Comparison of ENCODE assay signal across 16 cellular contexts in genomic region chr3:71446260-71446659, GRCh38.
DNase-seq lines count a peak whose midpoint lies in the region; ATAC-seq and TF ChIP-seq lines count a peak whose summit lies in the region.
"Had no signal": no experiment of that assay in that cellular context is flagged by ENCODE, and none has a peak within 500 bp of the region (broad histone marks: within the 10 kb centered on the region; RNA-seq: fewer than 3 reads in every experiment).

No MANE protein-coding gene starts in this region.

- peaks cover 64 to 74% (median 70%) of the 10 kb centered on the region in 10 experiments for H3K4me1 ChIP-seq in BLaER1 treated with 17β-estradiol and CSF1 and Interleukin-3, amounts not matched to agents 10 nM and 100 nM
- H3K4me1 ChIP-seq in CD8-positive, alpha-beta T cell (ENCODE audit: insufficient read depth, low read length) = peaks cover 98% of the 10 kb centered on the region

- H3K4me2 ChIP-seq in BLaER1 treated with 17β-estradiol and CSF1 and Interleukin-3, amounts not matched to agents 10 nM and 100 nM = peak overlapping the region; percentile 81 to 95 (median 89)

- H4K20me1 ChIP-seq in BLaER1 treated with 17β-estradiol and CSF1 and Interleukin-3, amounts not matched to agents 10 nM and 100 nM = no peaks in the 10 kb centered on the region

- no peak overlapping the region for H3K4me3 ChIP-seq in BLaER1 treated with 17β-estradiol and CSF1 and Interleukin-3, amounts not matched to agents 10 nM and 100 nM
- H3K4me3 ChIP-seq in CD8-positive, alpha-beta T cell (ENCODE audit: low read depth, low read length) = no peak overlapping the region
- H3K4me3 ChIP-seq: coronary artery, ovary had no signal

- peaks cover 9% of the 10 kb centered on the region for H3K36me3 Mint-ChIP-seq in CD8-positive, alpha-beta T cell
- no peaks in the 10 kb centered on the region for H3K36me3 Mint-ChIP-seq in naive B cell
- H3K36me3 Mint-ChIP-seq: IgD-negative memory B cell, mesothelial cell of epicardium had no signal

- peak overlapping the region; percentile 35 for H3K4me3 Mint-ChIP-seq in CD8-positive, alpha-beta T cell
- peak overlapping the region in 5 of 8 donors; percentile 22 to 57 (median 46) for H3K4me3 Mint-ChIP-seq in naive B cell
- H3K4me3 Mint-ChIP-seq: IgD-negative memory B cell, mesothelial cell of epicardium had no signal

- no peak for TF ChIP-seq CTCF in CD8-positive, alpha-beta T cell (IDR thresholded peaks at IDR 0.05)
- TF ChIP-seq CTCF in VCaP (conservative IDR thresholded peaks at IDR 0.05) = no peak

- intact Hi-C loops in CD8-positive, alpha-beta T cell (cut with DNase I, micrococcal nuclease) = loop anchor here in 1 of 2 experiments (10.0 kb wide), 1 partner anchor 381 kb away; no protein-coding TSS in a partner anchor

- peaks cover 95% of the 10 kb centered on the region for H3K4me1 Mint-ChIP-seq in CD8-positive, alpha-beta T cell (ENCODE audit: low read depth)
- H3K4me1 Mint-ChIP-seq in naive B cell = peaks cover 61 to 97% (median 92%) of the 10 kb centered on the region in 3 donors

- H3K27me3 ChIP-seq in BLaER1 treated with 17β-estradiol and CSF1 and Interleukin-3, amounts not matched to agents 10 nM and 100 nM = no peaks in the 10 kb centered on the region
- H3K27me3 ChIP-seq in CD8-positive, alpha-beta T cell (ENCODE audit: insufficient read depth, low read length) = no peaks in the 10 kb centered on the region
- H3K27me3 ChIP-seq: ovary had no signal

- peak overlapping the region; percentile 95 for H3K27ac Mint-ChIP-seq in CD8-positive, alpha-beta T cell
- peak overlapping the region in 4 of 6 donors; percentile 64 to 99 (median 89) for H3K27ac Mint-ChIP-seq in naive B cell
- H3K27ac Mint-ChIP-seq: mesothelial cell of epicardium had no signal

- peak overlapping the region in 10 of 11 experiments; percentile 89 to 97 (median 94); a peak in 20 of 22 replicates for H3K27ac ChIP-seq in BLaER1 treated with 17β-estradiol and CSF1 and Interleukin-3, amounts not matched to agents 10 nM and 100 nM
- H3K27ac ChIP-seq in CD8-positive, alpha-beta T cell (ENCODE audit: low read depth, low read length) = peak overlapping the region; percentile 20
- peak overlapping the region; percentile 87 for H3K27ac ChIP-seq in VCaP
- H3K27ac ChIP-seq: coronary artery, ovary had no signal

- no peaks in the 10 kb centered on the region for H3K36me3 ChIP-seq in BLaER1 treated with 17β-estradiol and CSF1 and Interleukin-3, amounts not matched to agents 10 nM and 100 nM
- no peaks in the 10 kb centered on the region for H3K36me3 ChIP-seq in CD8-positive, alpha-beta T cell (ENCODE audit: insufficient read depth, low read length)
- H3K36me3 ChIP-seq: ovary had no signal

- no peaks in the 10 kb centered on the region for H3K9me3 ChIP-seq in BLaER1 treated with 17β-estradiol and CSF1 and Interleukin-3, amounts not matched to agents 10 nM and 100 nM (replicated peaks in 1 of 11)
- H3K9me3 ChIP-seq in CD8-positive, alpha-beta T cell (ENCODE audit: low read length) = no peaks in the 10 kb centered on the region
- H3K9me3 ChIP-seq: ovary had no signal

- DNase-seq in CD8-positive, alpha-beta T cell = no peak
- no peak for DNase-seq in naive B cell
- DNase-seq in NCI-H526 treated with DMSO at 0.1 percent for 48 hours (lab: John Stamatoyannopoulos, UW) = no peak
- DNase-seq in T-helper 9 cell = no peak
- DNase-seq in D341Med (ENCODE audit: low spot score) = no peak
- DNase-seq: C1 segment of cervical spinal cord, NCI-H1048, ovary, SHP77 treated with DMSO at 0.1 percent for 48 hours had no signal

- ATAC-seq in CD8-positive, alpha-beta T cell = no peak
- no peak for ATAC-seq in naive B cell (ENCODE audit: low read depth in 2 of 2)
- no peak for ATAC-seq in GM19324 (IDR thresholded peaks at IDR 0.05; ENCODE audit: low FRiP score, unreplicated experiment)
- ATAC-seq: esophagus mucosa had no signal

- H3K9me3 Mint-ChIP-seq in CD8-positive, alpha-beta T cell = no peaks in the 10 kb centered on the region
- H3K9me3 Mint-ChIP-seq in naive B cell = no peaks in the 10 kb centered on the region
- H3K9me3 Mint-ChIP-seq: IgD-negative memory B cell, mesothelial cell of epicardium had no signal

- POLR2A ChIA-PET in CD8-positive, alpha-beta T cell (lab: Charles Lee) = interaction anchor here (0.7 to 1.7 kb wide), 3 partner anchors 14 to 45 kb away, joined by 3 to 5 read pairs (median 3); no protein-coding TSS in a partner anchor

- H3K27me3 Mint-ChIP-seq in CD8-positive, alpha-beta T cell (ENCODE audit: low read depth) = no peaks in the 10 kb centered on the region
- no peaks in the 10 kb centered on the region for H3K27me3 Mint-ChIP-seq in naive B cell
- H3K27me3 Mint-ChIP-seq: IgD-negative memory B cell had no signal

- CTCF ChIA-PET in CD8-positive, alpha-beta T cell (lab: Charles Lee) = interaction anchor here (1.7 to 4.7 kb wide), 2 partner anchors 9 to 21 kb away, joined by 7 to 22 read pairs; no protein-coding TSS in a partner anchor

- H3K9ac ChIP-seq in BLaER1 treated with 17β-estradiol and CSF1 and Interleukin-3, amounts not matched to agents 10 nM and 100 nM = peak overlapping the region in 4 of 11 experiments; percentile 14 to 83 (median 54); a peak in 1 of 22 replicates

Comparison
In these comparisons a context has a peak if more than half of its experiments do, and no peak if none do; other contexts are left out.
1. H3K27ac ChIP-seq: peak in every context shown above with its lines; median percentile 94 in BLaER1 treated with 17β-estradiol and CSF1 and Interleukin-3, amounts not matched to agents 10 nM and 100 nM; 87 in VCaP; 20 in CD8-positive, alpha-beta T cell.